In genomic region chr17:28928061-28928460, GRCh38 we compare ENCODE assay signal across 11 cellular contexts. TPM values are rescaled to one million over a fixed set of nuclear protein-coding genes. Genes with fewer than 3 reads are reported as not detected.
DNase-seq lines count a peak whose midpoint lies in the region; ATAC-seq and TF ChIP-seq lines count a peak whose summit lies in the region.
"Had no signal": no experiment of that assay in that cellular context is flagged by ENCODE, and none has a peak within 500 bp of the region (broad histone marks: within the 10 kb centered on the region; RNA-seq: fewer than 3 reads in every experiment).

No MANE protein-coding gene starts in this region.

- peak overlapping the region in 2 of 4 donors; percentile 1 to 41 for H3K4me3 Mint-ChIP-seq in CD4-positive, CD25-positive, alpha-beta regulatory T cell
- no peak overlapping the region for H3K4me3 Mint-ChIP-seq in activated T-cell treated with anti-CD3 and anti-CD28 coated beads, Interleukin-2, amount 50 U/mL, for 4 hours
- no peak overlapping the region for H3K4me3 Mint-ChIP-seq in immature natural killer cell

- ATAC-seq in CD4-positive, CD25-positive, alpha-beta regulatory T cell (ENCODE audit: low read depth in 2 of 2): no peak
- ATAC-seq in activated T-cell treated with anti-CD3 and anti-CD28 coated beads, Interleukin-2, amount 50 U/mL, for 4 hours: peak; percentile 68 to 69
- no peak for ATAC-seq in upper lobe of right lung

- H3K4me3 ChIP-seq in CD4-positive, CD25-positive, alpha-beta regulatory T cell (ENCODE audit: low read depth, low read length): no peak overlapping the region
- H3K4me3 ChIP-seq in upper lobe of right lung (no peak overlapping the region), smooth muscle cell (no peak overlapping the region)
- H3K4me3 ChIP-seq: thyroid gland had no signal

- H3K27ac ChIP-seq in CD4-positive, CD25-positive, alpha-beta regulatory T cell (ENCODE audit: insufficient read depth, low read length, poor library complexity, severe bottlenecking): peak overlapping the region; percentile 96
- no peak overlapping the region for H3K27ac ChIP-seq in upper lobe of right lung
- no peak overlapping the region for H3K27ac ChIP-seq in smooth muscle cell (ENCODE audit: low read depth)
- H3K27ac ChIP-seq: thyroid gland had no signal

- H3F3A ChIP-seq in smooth muscle cell (ENCODE audit: low read depth): peaks cover 16% of the 10 kb centered on the region

- peaks cover 71% of the 10 kb centered on the region for H3K79me2 ChIP-seq in smooth muscle cell (ENCODE audit: low read depth)

- H2AFZ ChIP-seq in smooth muscle cell (ENCODE audit: low read depth): no peak overlapping the region

- no peak overlapping the region for H3K9ac ChIP-seq in smooth muscle cell (ENCODE audit: low read depth)

- peaks cover 49% of the 10 kb centered on the region for H3K4me1 ChIP-seq in CD4-positive, CD25-positive, alpha-beta regulatory T cell (ENCODE audit: control insufficient read depth, insufficient read depth, low read length, poor library complexity, severe bottlenecking)
- H3K4me1 ChIP-seq in upper lobe of right lung (peaks cover 27% of the 10 kb centered on the region), smooth muscle cell (ENCODE audit: low read depth) (no peaks in the 10 kb centered on the region)

- H3K4me1 Mint-ChIP-seq in CD4-positive, CD25-positive, alpha-beta regulatory T cell: peaks cover 18 to 83% (median 56%) of the 10 kb centered on the region in 4 donors
- H3K4me1 Mint-ChIP-seq in activated T-cell treated with anti-CD3 and anti-CD28 coated beads, Interleukin-2, amount 50 U/mL, for 4 hours (ENCODE audit: low read depth): peaks cover 64% of the 10 kb centered on the region
- H3K4me1 Mint-ChIP-seq in immature natural killer cell: peaks cover 61 to 70% of the 10 kb centered on the region in 2 donors

- peaks cover 35% of the 10 kb centered on the region for H3K36me3 Mint-ChIP-seq in CD4-positive, CD25-positive, alpha-beta regulatory T cell
- peaks cover 39% of the 10 kb centered on the region for H3K36me3 Mint-ChIP-seq in activated T-cell treated with anti-CD3 and anti-CD28 coated beads, Interleukin-2, amount 50 U/mL, for 4 hours (ENCODE audit: insufficient read depth)
- H3K36me3 Mint-ChIP-seq in immature natural killer cell: peaks cover 6 to 22% (median 17%) of the 10 kb centered on the region in 3 donors

- peaks cover 100% of the 10 kb centered on the region for H4K20me1 ChIP-seq in smooth muscle cell (ENCODE audit: low read depth)

- H3K9me3 ChIP-seq in CD4-positive, CD25-positive, alpha-beta regulatory T cell (ENCODE audit: control insufficient read depth in 2 of 2, low read length in 2 of 2): no peaks in the 10 kb centered on the region
- H3K9me3 ChIP-seq in upper lobe of right lung: no peaks in the 10 kb centered on the region
- no peaks in the 10 kb centered on the region for H3K9me3 ChIP-seq in smooth muscle cell (replicated peaks; ENCODE audit: low read depth)
- H3K9me3 ChIP-seq: thyroid gland had no signal

- TF ChIP-seq CTCF in upper lobe of right lung (IDR thresholded peaks at IDR 0.05) (no peak), smooth muscle cell (IDR thresholded peaks at IDR 0.05; ENCODE audit: borderline replicate concordance, insufficient read depth, poor library complexity, severe bottlenecking) (no peak)

- H3K9me3 Mint-ChIP-seq in CD4-positive, CD25-positive, alpha-beta regulatory T cell: peaks cover 0 to 3% (median 0%) of the 10 kb centered on the region in 7 donors
- peaks cover 10% of the 10 kb centered on the region for H3K9me3 Mint-ChIP-seq in activated T-cell treated with anti-CD3 and anti-CD28 coated beads, Interleukin-2, amount 50 U/mL, for 4 hours
- H3K9me3 Mint-ChIP-seq in immature natural killer cell: no peaks in the 10 kb centered on the region

- no peak overlapping the region for H3K4me2 ChIP-seq in smooth muscle cell

- 80% methylated on average over 2 of the region's 2 CpGs for WGBS in smooth muscle cell (ENCODE audit: low lambda C conversion rate)

- intact Hi-C loops in upper lobe of right lung (cut with DNase I): no loop called here

- H3K27me3 Mint-ChIP-seq in CD4-positive, CD25-positive, alpha-beta regulatory T cell: no peaks in the 10 kb centered on the region
- no peaks in the 10 kb centered on the region for H3K27me3 Mint-ChIP-seq in activated T-cell treated with anti-CD3 and anti-CD28 coated beads, Interleukin-2, amount 50 U/mL, for 4 hours (ENCODE audit: low read depth)
- H3K27me3 Mint-ChIP-seq in immature natural killer cell (ENCODE audit: low read depth in 3 of 3): peaks cover 3 to 11% (median 5%) of the 10 kb centered on the region in 3 donors

- no peaks in the 10 kb centered on the region for H3K27me3 ChIP-seq in CD4-positive, CD25-positive, alpha-beta regulatory T cell (ENCODE audit: control insufficient read depth, insufficient read depth, low read length)
- H3K27me3 ChIP-seq in upper lobe of right lung (no peaks in the 10 kb centered on the region), smooth muscle cell (ENCODE audit: low read depth) (no peaks in the 10 kb centered on the region)
- H3K27me3 ChIP-seq: thyroid gland had no signal

- DNase-seq in CD4-positive, CD25-positive, alpha-beta regulatory T cell: peak in 1 of 3 donors; percentile 32
- DNase-seq in LHCN-M2 (ENCODE audit: low read depth): peak; percentile 38
- DNase-seq in activated T-cell treated with anti-CD3 and anti-CD28 coated beads, Interleukin-2, amount 50 U/mL, for 4 hours: no peak
- no peak for DNase-seq in immature natural killer cell
- no peak for DNase-seq in upper lobe of right lung
- DNase-seq in smooth muscle cell (lab: John Stamatoyannopoulos, UW; ENCODE audit: unreplicated experiment): no peak
- DNase-seq in NCI-H82 (lab: John Stamatoyannopoulos, UW): no peak
- no peak for DNase-seq in NAMALWA (ENCODE audit: low spot score)
- DNase-seq: COR-L47, GOT3, thyroid gland had no signal

- peak overlapping the region; percentile 90 to 99 (median 98) for H3K27ac Mint-ChIP-seq in CD4-positive, CD25-positive, alpha-beta regulatory T cell
- peak overlapping the region; percentile 95 to 99 (median 97) for H3K27ac Mint-ChIP-seq in immature natural killer cell

- peaks cover 23% of the 10 kb centered on the region for H3K36me3 ChIP-seq in CD4-positive, CD25-positive, alpha-beta regulatory T cell (ENCODE audit: control insufficient read depth, insufficient read depth, low read length)
- H3K36me3 ChIP-seq in upper lobe of right lung: peaks cover 36% of the 10 kb centered on the region
- peaks cover 4% of the 10 kb centered on the region for H3K36me3 ChIP-seq in smooth muscle cell (ENCODE audit: low read depth)

RNA-seq across cellular contexts. Expression of gene PHF12, which starts 23.3 kb away (rescaled TPM):
- 200 TPM for total RNA-seq in CD4-positive, CD25-positive, alpha-beta regulatory T cell
- polyA plus RNA-seq in CD4-positive, CD25-positive, alpha-beta regulatory T cell: 1 to 10 TPM; 5.4 to 8.4 (median 5.8) TPM
- total RNA-seq in LHCN-M2 (2014; rRNA removed): 28.2 and 29.0 TPM in 2 replicates
- 12.9 TPM for polyA plus RNA-seq in LHCN-M2 (2012)
- 10 to 100 TPM; 45.2 to 48.6 (median 47.8) TPM for total RNA-seq in activated T-cell treated with anti-CD3 and anti-CD28 coated beads, Interleukin-2, amount 50 U/mL, for 4 hours
- 10 to 100 TPM in 1 of 3 donors, 1 to 10 TPM in 2; 1.2 to 15.3 (median 3.9) TPM for polyA plus RNA-seq in immature natural killer cell
- total RNA-seq in upper lobe of right lung: 40.0 TPM
- 17.8 and 18.9 TPM in 2 replicates for total RNA-seq in smooth muscle cell
- 12.2 and 14.0 TPM in 2 replicates for polyA plus RNA-seq in smooth muscle cell

RNA-seq across cellular contexts. Expression of gene DHRS13, which starts 25.2 kb away (rescaled TPM):
- total RNA-seq in CD4-positive, CD25-positive, alpha-beta regulatory T cell: 21.1 TPM
- 10 to 100 TPM; 15.0 to 21.1 (median 17.7) TPM for polyA plus RNA-seq in CD4-positive, CD25-positive, alpha-beta regulatory T cell
- total RNA-seq in LHCN-M2 (2014; rRNA removed) (4.6 and 5.2 TPM in 2 replicates), upper lobe of right lung (12.8 TPM), smooth muscle cell (6.0 and 8.2 TPM in 2 replicates)
- 2.5 TPM for polyA plus RNA-seq in LHCN-M2 (2012)
- total RNA-seq in activated T-cell treated with anti-CD3 and anti-CD28 coated beads, Interleukin-2, amount 50 U/mL, for 4 hours: 10 to 100 TPM; 20.7 to 24.5 (median 21.8) TPM
- polyA plus RNA-seq in immature natural killer cell (10 to 100 TPM; 21.4 to 27.4 (median 22.2) TPM), smooth muscle cell (10.1 and 10.5 TPM in 2 replicates)

RNA-seq across cellular contexts. Expression of gene FLOT2, which starts 30.5 kb away (rescaled TPM):
- total RNA-seq in CD4-positive, CD25-positive, alpha-beta regulatory T cell: 167 TPM
- polyA plus RNA-seq in CD4-positive, CD25-positive, alpha-beta regulatory T cell: 100 to 1,000 TPM; 268 to 345 (median 303) TPM
- total RNA-seq in LHCN-M2 (2014; rRNA removed): 23.7 and 31.6 TPM in 2 replicates
- 62.1 TPM for polyA plus RNA-seq in LHCN-M2 (2012)
- 10 to 100 TPM; 48.3 to 62.9 (median 59.3) TPM for total RNA-seq in activated T-cell treated with anti-CD3 and anti-CD28 coated beads, Interleukin-2, amount 50 U/mL, for 4 hours
- 100 to 1,000 TPM; 275 to 360 (median 296) TPM for polyA plus RNA-seq in immature natural killer cell
- 157 TPM for total RNA-seq in upper lobe of right lung
- total RNA-seq in smooth muscle cell: 18.1 and 20.1 TPM in 2 replicates
- 40.1 and 58.3 TPM in 2 replicates for polyA plus RNA-seq in smooth muscle cell

Comparison
In these comparisons a context has a peak if more than half of its experiments do, and no peak if none do; other contexts are left out.
1. ATAC-seq: peak in activated T-cell treated with anti-CD3 and anti-CD28 coated beads, Interleukin-2, amount 50 U/mL, for 4 hours (2 of 2); none in CD4-positive, CD25-positive, alpha-beta regulatory T cell (0 of 2) and upper lobe of right lung (single experiment).